ENCODE assay signal across 15 cellular contexts in the genomic region with DNA sequence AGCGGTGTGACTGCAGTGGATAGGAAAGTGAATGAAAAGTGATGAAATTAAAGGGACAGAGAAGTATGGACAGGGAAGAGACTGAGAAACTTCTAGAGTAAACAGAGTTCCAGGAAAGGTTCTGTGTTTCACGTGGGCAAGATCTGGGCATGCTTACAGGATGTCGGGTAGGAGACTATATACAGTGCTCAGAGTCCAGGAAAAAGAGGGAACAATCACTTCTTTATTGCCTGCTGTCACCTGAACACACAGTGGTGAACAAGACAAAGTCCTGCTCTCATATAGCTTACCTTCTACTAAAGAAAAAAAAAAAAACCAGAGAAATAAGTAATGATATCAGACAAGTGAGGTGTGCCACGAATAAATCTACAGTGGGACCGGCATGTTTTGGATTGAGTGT. TPM values are rescaled to one million over a fixed set of nuclear protein-coding genes. Genes with fewer than 3 reads are reported as not detected.
A peak's percentile ranks its signal among the peaks of the same experiment; 100 is the strongest.
DNase-seq lines count a peak whose midpoint lies in the region; ATAC-seq and TF ChIP-seq lines count a peak whose summit lies in the region.
"Had no signal": no experiment of that assay in that cellular context is flagged by ENCODE, and none has a peak within 500 bp of the region (broad histone marks: within the 10 kb centered on the region; RNA-seq: fewer than 3 reads in every experiment).

No MANE protein-coding gene starts in this region.

- DNase-seq in DND-41 (no peak), activated B cell treated with CpG ODN at 0.5 μM for 24 hours (no peak), immature natural killer cell (no peak), colonic mucosa (no peak), NCI-H2081 (lab: John Stamatoyannopoulos, UW) (no peak), KG1 (lab: John Stamatoyannopoulos, UW) (no peak), NCI-H1930 (lab: John Stamatoyannopoulos, UW) (no peak)
- DNase-seq: brain microvascular endothelial cell, head of caudate nucleus, NCI-H2171 treated with DMSO at 0.1 percent for 48 hours, psoas muscle, substantia nigra, T-helper 9 cell had no signal

- peaks cover 56% of the 10 kb centered on the region for H3K4me1 Mint-ChIP-seq in activated B cell treated with CpG ODN at 0.5 μM for 24 hours
- H3K4me1 Mint-ChIP-seq in immature natural killer cell, result peaks cover 54 to 74% of the 10 kb centered on the region in 2 donors

- peak overlapping the region; percentile 100 for H3K4me3 ChIP-seq in ACC112 (ENCODE audit: low read depth, low read length)
- H3K4me3 ChIP-seq in DND-41 (ENCODE audit: low read depth in 1 of 2, low read length in 2 of 2), result peak overlapping the region in 1 of 2 experiments; percentile 95; a peak in 1 of 4 replicates
- no peak overlapping the region for H3K4me3 ChIP-seq in colonic mucosa

- POLR2A ChIA-PET in activated B cell treated with CpG ODN at 0.5 μM for 24 hours (lab: Charles Lee), result interaction anchor here (0.6 kb wide), 1 partner anchor 1446 kb away, joined by 3 read pairs; no protein-coding TSS in a partner anchor

- H3K79me2 ChIP-seq in ACC112 (ENCODE audit: control insufficient read depth, insufficient read depth, low read length, unreplicated experiment), result peaks cover 73% of the 10 kb centered on the region
- H3K79me2 ChIP-seq in DND-41 (ENCODE audit: insufficient read depth, low read length), result peaks cover 74% of the 10 kb centered on the region

- H3K27me3 Mint-ChIP-seq in activated B cell treated with CpG ODN at 0.5 μM for 24 hours (no peaks in the 10 kb centered on the region), immature natural killer cell (ENCODE audit: low read depth in 3 of 3) (peaks cover 2 to 6% (median 4%) of the 10 kb centered on the region in 3 donors)

- H4K20me1 ChIP-seq in DND-41 (ENCODE audit: insufficient read depth, low read length), result peaks cover 65% of the 10 kb centered on the region

- H3K9me3 Mint-ChIP-seq in activated B cell treated with CpG ODN at 0.5 μM for 24 hours, result no peaks in the 10 kb centered on the region
- no peaks in the 10 kb centered on the region for H3K9me3 Mint-ChIP-seq in immature natural killer cell

- no peak for TF ChIP-seq CTCF in DND-41 (IDR thresholded peaks at IDR 0.05; ENCODE audit: borderline replicate concordance, extremely low read depth, low read length, poor library complexity, severe bottlenecking)
- no peak for TF ChIP-seq CTCF in activated B cell treated with CpG ODN at 0.5 μM for 24 hours (IDR thresholded peaks at IDR 0.05)
- no peak for TF ChIP-seq CTCF in colonic mucosa (IDR thresholded peaks at IDR 0.05)

- H3K4me3 Mint-ChIP-seq in activated B cell treated with CpG ODN at 0.5 μM for 24 hours (peak overlapping the region; percentile 40), immature natural killer cell (peak overlapping the region; percentile 40 to 99 (median 94))

- peaks cover 17% of the 10 kb centered on the region for H3K4me1 ChIP-seq in ACC112 (ENCODE audit: control insufficient read depth, insufficient read depth, low read length, unreplicated experiment)
- H3K4me1 ChIP-seq in DND-41 (ENCODE audit: insufficient read depth, low read length), result peaks cover 42% of the 10 kb centered on the region
- peaks cover 11% of the 10 kb centered on the region for H3K4me1 ChIP-seq in colonic mucosa

- H3K4me2 ChIP-seq in DND-41 (ENCODE audit: insufficient read depth, low read length), result peak overlapping the region; percentile 95

- H3K36me3 Mint-ChIP-seq in activated B cell treated with CpG ODN at 0.5 μM for 24 hours (ENCODE audit: low read depth), result peaks cover 49% of the 10 kb centered on the region
- H3K36me3 Mint-ChIP-seq in immature natural killer cell, result peaks cover 4 to 10% (median 8%) of the 10 kb centered on the region in 3 donors

- H2AFZ ChIP-seq in ACC112 (ENCODE audit: low read length, unreplicated experiment) (no peak overlapping the region), DND-41 (ENCODE audit: low read depth, low read length) (no peak overlapping the region)

- CTCF ChIA-PET in activated B cell treated with CpG ODN at 0.5 μM for 24 hours (lab: Charles Lee), result no interaction called here

- no peak overlapping the region for H3K27ac ChIP-seq in ACC112 (ENCODE audit: low read depth, low read length)
- H3K27ac ChIP-seq in DND-41 (ENCODE audit: low read length), result no peak overlapping the region
- no peak overlapping the region for H3K27ac ChIP-seq in colonic mucosa
- H3K27ac ChIP-seq: brain microvascular endothelial cell, C4-2B, psoas muscle had no signal

- ATAC-seq in DND-41 (ENCODE audit: insufficient read depth, low read depth) (no peak), activated B cell treated with CpG ODN at 0.5 μM for 24 hours (ENCODE audit: low read depth) (no peak)
- ATAC-seq: psoas muscle had no signal

- intact Hi-C loops in activated B cell treated with CpG ODN at 0.5 μM for 24 hours (cut with micrococcal nuclease) (loop anchor here (10.0 kb wide), 1 partner anchor 1889 kb away; no protein-coding TSS in a partner anchor), colonic mucosa (cut with DNase I) (no loop called here)

- H3K27ac Mint-ChIP-seq in activated B cell treated with CpG ODN at 0.5 μM for 24 hours (no peak overlapping the region), immature natural killer cell (peak overlapping the region in 1 of 6 donors; percentile 76)

- H3K36me3 ChIP-seq in ACC112 (ENCODE audit: insufficient read depth, low read length), result peaks cover 24% of the 10 kb centered on the region
- H3K36me3 ChIP-seq in DND-41 (ENCODE audit: insufficient read depth, low read length), result peaks cover 58% of the 10 kb centered on the region
- no peaks in the 10 kb centered on the region for H3K36me3 ChIP-seq in colonic mucosa

- H3K27me3 ChIP-seq in ACC112 (ENCODE audit: insufficient read depth, low read length) (no peaks in the 10 kb centered on the region), DND-41 (ENCODE audit: insufficient read depth, low read length, poor library complexity) (no peaks in the 10 kb centered on the region), colonic mucosa (no peaks in the 10 kb centered on the region)
- H3K27me3 ChIP-seq: brain microvascular endothelial cell had no signal

- H3K9ac ChIP-seq in DND-41 (ENCODE audit: low read depth, low read length), result no peak overlapping the region; the same call in 1 of the 2 replicates
- H3K9ac ChIP-seq in colonic mucosa (ENCODE audit: low read depth in 2 of 2, low read length in 2 of 2), result no peak overlapping the region

- H3K9me3 ChIP-seq in DND-41 (ENCODE audit: insufficient read depth, low read length, severe bottlenecking), result no peaks in the 10 kb centered on the region
- no peaks in the 10 kb centered on the region for H3K9me3 ChIP-seq in colonic mucosa
- H3K9me3 ChIP-seq: psoas muscle had no signal

RNA-seq across cellular contexts. Expression of gene LRPPRC, which starts 2.4 kb away (rescaled TPM):
- 114 and 120 TPM in 2 replicates for total RNA-seq in activated B cell treated with CpG ODN at 0.5 μM for 24 hours
- 10 to 100 TPM; 20.4 to 33.3 (median 28.8) TPM for polyA plus RNA-seq in immature natural killer cell
- total RNA-seq in colonic mucosa, result 100 to 1,000 TPM; 106 to 131 TPM
